Comparison of ENCODE assay signal across 8 cellular contexts in the genomic region with DNA sequence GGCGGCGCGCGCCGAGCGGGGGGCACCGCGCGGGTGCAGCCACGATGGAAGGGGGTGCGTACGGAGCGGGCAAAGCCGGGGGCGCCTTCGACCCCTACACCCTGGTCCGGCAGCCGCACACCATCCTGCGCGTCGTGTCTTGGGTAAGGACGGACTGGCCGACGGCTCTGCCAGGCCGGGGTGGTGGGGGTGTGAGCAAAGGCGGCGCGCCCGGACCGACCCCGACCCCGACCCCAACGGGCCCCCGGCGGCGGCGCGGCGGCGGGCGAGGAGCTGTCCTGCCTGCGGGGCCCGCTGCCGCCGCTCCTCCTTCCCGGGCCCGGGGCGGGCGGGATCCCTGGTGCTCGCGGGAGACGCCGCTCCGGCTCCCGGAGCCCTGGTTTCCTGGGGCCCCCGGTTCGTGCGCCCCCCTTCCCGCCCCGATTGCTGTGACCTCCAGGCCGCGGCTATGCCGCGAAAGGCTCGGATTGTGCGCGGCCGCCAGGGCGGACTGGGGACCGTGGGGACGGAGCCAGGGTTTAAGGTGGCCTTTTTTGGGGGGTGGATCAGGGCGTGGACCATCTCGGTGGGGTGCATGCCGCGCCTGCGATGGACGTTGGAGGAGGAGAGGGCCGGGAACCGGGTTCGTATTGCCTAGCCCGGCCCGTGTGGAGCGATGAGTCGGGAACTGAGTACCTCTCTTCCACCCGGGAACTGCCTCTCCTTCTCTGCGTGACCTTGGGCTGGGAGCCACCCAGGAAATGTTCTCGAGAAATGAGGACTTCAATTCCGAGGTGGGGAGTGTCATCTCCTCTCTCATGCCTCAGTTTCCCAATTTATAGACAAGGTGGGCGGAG. TPM values are rescaled to one million over a fixed set of nuclear protein-coding genes. Genes with fewer than 3 reads are reported as not detected.
DNase-seq lines count a peak whose midpoint lies in the region; ATAC-seq and TF ChIP-seq lines count a peak whose summit lies in the region.

A gene with protein sequence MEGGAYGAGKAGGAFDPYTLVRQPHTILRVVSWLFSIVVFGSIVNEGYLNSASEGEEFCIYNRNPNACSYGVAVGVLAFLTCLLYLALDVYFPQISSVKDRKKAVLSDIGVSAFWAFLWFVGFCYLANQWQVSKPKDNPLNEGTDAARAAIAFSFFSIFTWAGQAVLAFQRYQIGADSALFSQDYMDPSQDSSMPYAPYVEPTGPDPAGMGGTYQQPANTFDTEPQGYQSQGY (plus strand): TSS at position 25 of the 836 bp plus-strand sequence. CDS start 20 bp downstream, at position 45.

- H3K9me3 ChIP-seq in Panc1 (ENCODE audit: control insufficient read depth, insufficient read depth, low read depth, low read length) (no peaks in the 10 kb centered on the region), endodermal cell (ENCODE audit: control insufficient read depth, low read length) (no peaks in the 10 kb centered on the region), muscle layer of duodenum (ENCODE audit: control insufficient read depth in 1 of 2, low read length in 2 of 2) (no peaks in the 10 kb centered on the region)

- POLR2A ChIA-PET in Panc1 (lab: Charles Lee): no interaction called here

- peak within 1 kb of the TSS; percentile 71 for H3K4me3 Mint-ChIP-seq in endodermal cell

- 8 to 10% methylated on average over 34 to 85 of the region's 89 CpGs for WGBS in endodermal cell (ENCODE audit: insufficient coverage in 1 of 2, insufficient read length in 1 of 2), 2 experiments

- H3K27me3 Mint-ChIP-seq in endodermal cell (ENCODE audit: insufficient read depth): peaks cover 5% of the 10 kb centered on the region

- peak within 1 kb of the TSS; percentile 68 for H3K27ac ChIP-seq in Panc1 (ENCODE audit: low read length)
- no peak within 1 kb of the TSS for H3K27ac ChIP-seq in endodermal cell (ENCODE audit: low read depth, low read length)
- H3K27ac ChIP-seq in muscle layer of duodenum (ENCODE audit: low read length): no peak within 1 kb of the TSS

- H3K4me1 ChIP-seq in Panc1 (ENCODE audit: control insufficient read depth, insufficient read depth, low read length): peaks cover 19% of the 10 kb centered on the region
- peaks cover 6% of the 10 kb centered on the region for H3K4me1 ChIP-seq in endodermal cell (ENCODE audit: control insufficient read depth, insufficient read depth, low read length)
- H3K4me1 ChIP-seq in muscle layer of duodenum (ENCODE audit: control insufficient read depth in 1 of 2, insufficient read depth in 2 of 2, low read length in 2 of 2): peaks cover 0 to 17% of the 10 kb centered on the region in 2 donors

- in situ Hi-C loops in Panc1 (cut with HindIII; ENCODE audit: low pct_unique_long_range_greater_than_20kb, low sequenced_read_pairs): no loop called here
- in situ Hi-C loops in GM13976 (cut with MboI; ENCODE audit: low sequenced_read_pairs, unreplicated experiment): no loop called here

- H3K27ac Mint-ChIP-seq in endodermal cell: peak within 1 kb of the TSS; percentile 72

- no peaks in the 10 kb centered on the region for H3K36me3 Mint-ChIP-seq in endodermal cell (ENCODE audit: low read depth)

- H3K4me3 ChIP-seq in GM12865 (ENCODE audit: low read depth, low read length) (peak within 1 kb of the TSS; percentile 60), Panc1 (ENCODE audit: low read depth in 2 of 2, low read length in 2 of 2) (peak within 1 kb of the TSS; percentile 45 to 50), endodermal cell (ENCODE audit: low read length) (peak within 1 kb of the TSS; percentile 81), muscle layer of duodenum (ENCODE audit: low read depth in 1 of 2, low read length in 2 of 2) (peak within 1 kb of the TSS; percentile 60 to 85)

- H3K9ac ChIP-seq in endodermal cell (ENCODE audit: extremely low read depth, low read length, poor library complexity, severe bottlenecking): peak within 1 kb of the TSS; percentile 41

- DNase-seq in GM12865 (ENCODE audit: low read depth) (no peak), Panc1 (ENCODE audit: low read depth, low spot score) (no peak), endodermal cell (peak; percentile 78), GM13976 (ENCODE audit: low spot score) (no peak), activated gamma-delta T cell (lab: John Stamatoyannopoulos, UW) (no peak), NCI-H748 treated with DMSO at 0.1 percent for 48 hours (lab: John Stamatoyannopoulos, UW) (no peak)
- DNase-seq in stimulated activated CD8-positive, alpha-beta memory T cell treated with anti-CD3 and anti-CD28 coated beads, Interleukin-4, amount 100 ng/mL, for 48 hours: no peak

- peak; percentile 53 for ATAC-seq in Panc1

- H3K9me3 Mint-ChIP-seq in endodermal cell: no peaks in the 10 kb centered on the region

- no peak for TF ChIP-seq CTCF in GM12865 (IDR thresholded peaks at IDR 0.05; ENCODE audit: insufficient read depth, low read depth, low read length, missing control alignments)
- no peak for TF ChIP-seq CTCF in Panc1 (IDR thresholded peaks at IDR 0.05)
- peak; percentile 13 for TF ChIP-seq CTCF in endodermal cell (conservative IDR thresholded peaks at IDR 0.05)
- TF ChIP-seq CTCF in GM13976 (IDR thresholded peaks at IDR 0.05; ENCODE audit: borderline replicate concordance, control extremely low read depth, extremely low read depth, insufficient read depth, missing control alignments): no peak

- no TSS peak for BruUV-seq in Panc1 (replicated peaks; lab: Mats Ljungman, UMichigan)

- H3K27me3 ChIP-seq in Panc1 (ENCODE audit: control insufficient read depth, insufficient read depth, low read length) (no peaks in the 10 kb centered on the region), endodermal cell (ENCODE audit: control insufficient read depth, insufficient read depth, low read length, poor library complexity, severe bottlenecking) (no peaks in the 10 kb centered on the region), muscle layer of duodenum (ENCODE audit: low read depth, low read length) (no peaks in the 10 kb centered on the region)

- intact Hi-C loops in Panc1 (cut with micrococcal nuclease; ENCODE audit: unreplicated experiment): no loop called here

- peaks cover 10% of the 10 kb centered on the region for H3K4me1 Mint-ChIP-seq in endodermal cell

- CTCF ChIA-PET in Panc1 (lab: Charles Lee): interaction anchor here (0.5 kb wide), 1 partner anchor 164 kb away, joined by 4 read pairs; no protein-coding TSS in a partner anchor

- H3K36me3 ChIP-seq in Panc1 (ENCODE audit: control insufficient read depth, insufficient read depth, low read length) (no peaks in the 10 kb centered on the region), endodermal cell (ENCODE audit: control insufficient read depth, insufficient read depth, low read length) (no peaks in the 10 kb centered on the region), muscle layer of duodenum (ENCODE audit: control insufficient read depth in 1 of 2, insufficient read depth in 2 of 2, low read length in 2 of 2) (no peaks in the 10 kb centered on the region)

RNA-seq across cellular contexts. Expression of the gene that starts here (rescaled TPM):
- total RNA-seq in Panc1 (2021; ENCODE audit: unreplicated experiment): 17.8 TPM
- 47.0 TPM for polyA plus RNA-seq in Panc1 (2012; ENCODE audit: insufficient read length)
- total RNA-seq in endodermal cell: 10 to 100 TPM; 19.0 to 36.3 TPM
- 32.9 TPM for polyA plus RNA-seq in endodermal cell (2013, experiment 1 of 2)
- 28.3 TPM for polyA plus RNA-seq in endodermal cell (2013, experiment 2 of 2)
